12 cellular contexts compared by ENCODE assay signal in genomic region chr6:166952567-166953464, GRCh38. TPM values are rescaled to one million over a fixed set of nuclear protein-coding genes. Genes with fewer than 3 reads are reported as not detected.
DNase-seq lines count a peak whose midpoint lies in the region; ATAC-seq and TF ChIP-seq lines count a peak whose summit lies in the region.
"Had no signal": no experiment of that assay in that cellular context is flagged by ENCODE, and none has a peak within 500 bp of the region (broad histone marks: within the 10 kb centered on the region; RNA-seq: fewer than 3 reads in every experiment).

No MANE protein-coding gene starts in this region.

- H3K9me3 ChIP-seq in T-helper 17 cell (ENCODE audit: control insufficient read depth, low read length, poor library complexity, severe bottlenecking), result no peaks in the 10 kb centered on the region
- no peaks in the 10 kb centered on the region for H3K9me3 ChIP-seq in psoas muscle
- H3K9me3 ChIP-seq: thoracic aorta had no signal

- H3K4me3 Mint-ChIP-seq in T-helper 17 cell (peak overlapping the region; percentile 96), immature natural killer cell (peak overlapping the region; percentile 14 to 90 (median 33))
- peak overlapping the region; percentile 99 for H3K4me3 Mint-ChIP-seq in activated T-helper 17 cell treated with anti-CD3 and anti-CD28 coated beads, Interleukin-2, amount 50 U/mL, for 72 hours
- H3K4me3 Mint-ChIP-seq in stimulated activated naive CD8-positive, alpha-beta T cell treated with anti-CD3 and anti-CD28 coated beads, Interleukin-15, Interleukin-2, amounts not matched to agents 100 ng/mL and 50 ng/mL, for 24 hours, result peak overlapping the region; percentile 59

- intact Hi-C loops in psoas muscle (cut with DNase I), result loop anchor here in 1 of 2 donors (2.0 kb wide), 1 partner anchor 166 kb away; no protein-coding TSS in a partner anchor

- H3K27ac Mint-ChIP-seq in T-helper 17 cell, result peak overlapping the region; percentile 100
- H3K27ac Mint-ChIP-seq in activated T-helper 17 cell treated with anti-CD3 and anti-CD28 coated beads, Interleukin-2, amount 50 U/mL, for 72 hours, result peak overlapping the region; percentile 42
- peak overlapping the region in 3 of 6 donors; percentile 28 to 73 (median 36) for H3K27ac Mint-ChIP-seq in immature natural killer cell
- peak overlapping the region; percentile 79 for H3K27ac Mint-ChIP-seq in stimulated activated naive CD8-positive, alpha-beta T cell treated with anti-CD3 and anti-CD28 coated beads, Interleukin-15, Interleukin-2, amounts not matched to agents 100 ng/mL and 50 ng/mL, for 24 hours

- DNase-seq in T-helper 17 cell (no peak), immature natural killer cell (no peak), NCI-H82 (lab: John Stamatoyannopoulos, UW) (no peak), psoas muscle (no peak), SIG-M5 (lab: John Stamatoyannopoulos, UW) (no peak)
- DNase-seq: activated gamma-delta T cell treated with Interleukin-2 at 50 U/mL for 16 hours, NCI-H1436 treated with DMSO at 0.1 percent for 48 hours, NCI-H524 had no signal

- ATAC-seq in T-helper 17 cell, result peak; percentile 8
- no peak for ATAC-seq in activated T-helper 17 cell treated with anti-CD3 and anti-CD28 coated beads, Interleukin-2, amount 50 U/mL, for 72 hours (replicated peaks)
- ATAC-seq in psoas muscle, result no peak
- no peak for ATAC-seq in HG02588 (IDR thresholded peaks at IDR 0.05; ENCODE audit: unreplicated experiment)

- no peaks in the 10 kb centered on the region for H3K36me3 ChIP-seq in psoas muscle (ENCODE audit: insufficient read depth in 1 of 2, low read depth in 1 of 2)
- H3K36me3 ChIP-seq: thoracic aorta had no signal

- no peaks in the 10 kb centered on the region for H3K27me3 ChIP-seq in psoas muscle (ENCODE audit: insufficient read depth in 3 of 3, low read length in 2 of 3)

- H3K27me3 Mint-ChIP-seq in T-helper 17 cell (no peaks in the 10 kb centered on the region), immature natural killer cell (ENCODE audit: low read depth in 3 of 3) (peaks cover 0 to 14% (median 11%) of the 10 kb centered on the region in 3 donors)
- no peaks in the 10 kb centered on the region for H3K27me3 Mint-ChIP-seq in activated T-helper 17 cell treated with anti-CD3 and anti-CD28 coated beads, Interleukin-2, amount 50 U/mL, for 72 hours
- H3K27me3 Mint-ChIP-seq in stimulated activated naive CD8-positive, alpha-beta T cell treated with anti-CD3 and anti-CD28 coated beads, Interleukin-15, Interleukin-2, amounts not matched to agents 100 ng/mL and 50 ng/mL, for 24 hours, result no peaks in the 10 kb centered on the region

- H3K9me3 Mint-ChIP-seq in activated T-helper 17 cell treated with anti-CD3 and anti-CD28 coated beads, Interleukin-2, amount 50 U/mL, for 72 hours, result no peaks in the 10 kb centered on the region
- H3K9me3 Mint-ChIP-seq in immature natural killer cell, result no peaks in the 10 kb centered on the region
- H3K9me3 Mint-ChIP-seq in stimulated activated naive CD8-positive, alpha-beta T cell treated with anti-CD3 and anti-CD28 coated beads, Interleukin-15, Interleukin-2, amounts not matched to agents 100 ng/mL and 50 ng/mL, for 24 hours, result no peaks in the 10 kb centered on the region

- no peak overlapping the region for H3K27ac ChIP-seq in psoas muscle
- H3K27ac ChIP-seq: thoracic aorta had no signal

- H3K4me1 ChIP-seq in psoas muscle, result peaks cover 4% of the 10 kb centered on the region

- no peak for TF ChIP-seq CTCF in psoas muscle (IDR thresholded peaks at IDR 0.05)

- no peak overlapping the region for H3K4me3 ChIP-seq in psoas muscle
- H3K4me3 ChIP-seq: thoracic aorta had no signal

- peaks cover 57% of the 10 kb centered on the region for H3K4me1 Mint-ChIP-seq in T-helper 17 cell
- H3K4me1 Mint-ChIP-seq in activated T-helper 17 cell treated with anti-CD3 and anti-CD28 coated beads, Interleukin-2, amount 50 U/mL, for 72 hours, result peaks cover 37% of the 10 kb centered on the region
- peaks cover 44 to 62% of the 10 kb centered on the region in 2 donors for H3K4me1 Mint-ChIP-seq in immature natural killer cell
- H3K4me1 Mint-ChIP-seq in stimulated activated naive CD8-positive, alpha-beta T cell treated with anti-CD3 and anti-CD28 coated beads, Interleukin-15, Interleukin-2, amounts not matched to agents 100 ng/mL and 50 ng/mL, for 24 hours (ENCODE audit: low read depth), result peaks cover 65% of the 10 kb centered on the region

- H3K36me3 Mint-ChIP-seq in T-helper 17 cell (ENCODE audit: low read depth), result peaks cover 5% of the 10 kb centered on the region
- H3K36me3 Mint-ChIP-seq in activated T-helper 17 cell treated with anti-CD3 and anti-CD28 coated beads, Interleukin-2, amount 50 U/mL, for 72 hours (ENCODE audit: low read depth), result peaks cover 83% of the 10 kb centered on the region
- peaks cover 4 to 12% (median 10%) of the 10 kb centered on the region in 3 donors for H3K36me3 Mint-ChIP-seq in immature natural killer cell
- H3K36me3 Mint-ChIP-seq in stimulated activated naive CD8-positive, alpha-beta T cell treated with anti-CD3 and anti-CD28 coated beads, Interleukin-15, Interleukin-2, amounts not matched to agents 100 ng/mL and 50 ng/mL, for 24 hours (ENCODE audit: low read depth), result peaks cover 19% of the 10 kb centered on the region

- 86 to 88% (median 87%) methylated on average over 17 of the region's 17 CpGs for WGBS in psoas muscle, 3 donors

RNA-seq across cellular contexts. Expression of gene RNASET2, which starts 3.5 kb away (rescaled TPM):
- total RNA-seq in T-helper 17 cell (100 to 1,000 TPM; 245 to 340 TPM), psoas muscle (10 to 100 TPM in 1 of 4 donors, 1 to 10 TPM in 3; 2.8 to 10.1 (median 6.5) TPM)
- 100 to 1,000 TPM in 1 of 2 donors, 10 to 100 TPM in 1; 94.2 to 210 TPM for total RNA-seq in activated T-helper 17 cell treated with anti-CD3 and anti-CD28 coated beads, Interleukin-2, amount 50 U/mL, for 72 hours
- polyA plus RNA-seq in immature natural killer cell (100 to 1,000 TPM; 107 to 171 (median 131) TPM), psoas muscle (1 to 10 TPM; 3.6 to 3.9 (median 3.7) TPM)

RNA-seq across cellular contexts. Expression of gene CEP43, which starts 46.4 kb away (rescaled TPM):
- total RNA-seq in T-helper 17 cell (10 to 100 TPM; 19.8 to 24.0 TPM), psoas muscle (1 to 10 TPM; 3.0 to 7.9 (median 5.8) TPM)
- 10 to 100 TPM; 24.7 to 29.0 TPM for total RNA-seq in activated T-helper 17 cell treated with anti-CD3 and anti-CD28 coated beads, Interleukin-2, amount 50 U/mL, for 72 hours
- polyA plus RNA-seq in immature natural killer cell (1 to 10 TPM; 4.7 to 9.9 (median 6.9) TPM), psoas muscle (10 to 100 TPM in 1 of 3 donors, 1 to 10 TPM in 2; 3.7 to 18.8 (median 9.2) TPM)

Comparison
In these comparisons a context has a peak if more than half of its experiments do, and no peak if none do; other contexts are left out.
1. H3K4me3 Mint-ChIP-seq: peak in every context shown above with its lines; median percentile 99 in activated T-helper 17 cell treated with anti-CD3 and anti-CD28 coated beads, Interleukin-2, amount 50 U/mL, for 72 hours; 96 in T-helper 17 cell; 59 in stimulated activated naive CD8-positive, alpha-beta T cell treated with anti-CD3 and anti-CD28 coated beads, Interleukin-15, Interleukin-2, amounts not matched to agents 100 ng/mL and 50 ng/mL, for 24 hours; 33 in immature natural killer cell.
2. RNA of gene RNASET2, which starts 3.5 kb away (total RNA-seq): 245 to 340 TPM in T-helper 17 cell and 94.2 to 210 TPM in activated T-helper 17 cell treated with anti-CD3 and anti-CD28 coated beads, Interleukin-2, amount 50 U/mL, for 72 hours; 2.8 to 10.1 TPM in psoas muscle; every median in the first group is over 4 times any median in the second.